11 cellular contexts compared by ENCODE assay signal in genomic region chr6:66029391-66029790, GRCh38.
"Had no signal": no experiment of that assay in that cellular context is flagged by ENCODE, and none has a peak within 500 bp of the region (broad histone marks: within the 10 kb centered on the region; RNA-seq: fewer than 3 reads in every experiment).

No MANE protein-coding gene starts in this region.

- H2AFZ ChIP-seq: GM23248, GM23338 had no signal

- H3K9me3 ChIP-seq: HAP-1 had no signal

- H3K27ac ChIP-seq: GM23248 had no signal

- H3K9ac ChIP-seq: GM23248 had no signal

- DNase-seq: GM23248, GOT3, H7, H9, HCEC 1CT, HFFc6 had no signal

- H3K4me1 ChIP-seq: HAP-1 had no signal

- H3K36me3 ChIP-seq: HAP-1 had no signal

- FAIRE-seq: H1, H54 had no signal

- H3K4me3 ChIP-seq: GM23248, GM23338, HAP-1 had no signal

- H3K4me2 ChIP-seq: GM23338 had no signal

- ATAC-seq: GM23338, HCT116 had no signal
